2 cellular contexts compared by ENCODE assay signal in genomic region chr7:156635529-156636385, GRCh38.
TF ChIP-seq lines count a peak whose summit lies in the region.

No MANE protein-coding gene starts in this region.

TF ChIP-seq in HEK293, 187 proteins besides CTCF, POLR2A, EP300 and RAD21 (continued from another document):
- TF ChIP-seq ZBTB49 (tag by site-specific recombination; IDR thresholded peaks at IDR 0.05; ENCODE audit: low read depth) (no peak), ZNF19 (tag by site-specific recombination; IDR thresholded peaks at IDR 0.05; ENCODE audit: low read depth) (no peak), ATF2 (tag by site-specific recombination; IDR thresholded peaks at IDR 0.05; ENCODE audit: low read depth) (peak; percentile 60; the same call in 1 of the 2 replicates), ZNF785 (tag by site-specific recombination; IDR thresholded peaks at IDR 0.05) (no peak)
TF ChIP-seq in HEK293: peak in this region for 1.

TF ChIP-seq in K562, 482 proteins besides CTCF, POLR2A, EP300 and RAD21 (continued from another document):
- TF ChIP-seq ATF3 (IDR thresholded peaks at IDR 0.05) (peak; percentile 70), ATF3 (CRISPR knock-in tag; conservative IDR thresholded peaks at IDR 0.05) (no peak)
TF ChIP-seq in K562: peak in this region for 2.
